In the genomic region with DNA sequence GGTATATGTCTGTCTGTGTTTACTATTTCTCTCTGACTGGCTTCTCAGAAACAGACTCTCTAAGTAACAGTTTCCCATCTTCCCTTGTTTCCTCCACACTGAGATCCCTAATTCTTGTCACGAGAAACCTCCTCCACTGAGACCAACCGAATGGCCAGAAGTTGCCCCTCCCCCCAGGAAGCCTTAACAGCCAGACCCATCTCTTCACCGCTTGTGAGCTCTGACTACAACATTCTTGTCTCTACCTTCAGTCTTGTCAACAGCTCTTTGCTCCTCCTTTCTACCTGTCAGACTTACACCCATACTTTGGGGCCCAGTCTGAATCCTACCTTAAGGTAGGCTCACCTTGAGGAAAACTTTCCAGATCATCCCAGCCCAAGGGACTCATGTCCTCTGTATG, we compare ENCODE assay signal across 18 cellular contexts.
DNase-seq lines count a peak whose midpoint lies in the region; TF ChIP-seq lines count a peak whose summit lies in the region.
"Had no signal": no experiment of that assay in that cellular context is flagged by ENCODE, and none has a peak within 500 bp of the region (broad histone marks: within the 10 kb centered on the region; RNA-seq: fewer than 3 reads in every experiment).

No MANE protein-coding gene starts in this region.

- H3K27ac Mint-ChIP-seq in endodermal cell (peak overlapping the region; percentile 40), mesothelial cell of epicardium (peak overlapping the region; percentile 14)
- H3K27ac Mint-ChIP-seq: B cell had no signal

- H3K9ac ChIP-seq in endodermal cell (ENCODE audit: extremely low read depth, low read length, poor library complexity, severe bottlenecking) = no peak overlapping the region

- H3K4me3 Mint-ChIP-seq in endodermal cell (no peak overlapping the region), mesothelial cell of epicardium (no peak overlapping the region)
- H3K4me3 Mint-ChIP-seq: B cell; CD4-positive, CD25-positive, alpha-beta regulatory T cell had no signal

- no peak overlapping the region for H3K27ac ChIP-seq in endodermal cell (ENCODE audit: low read depth, low read length)
- H3K27ac ChIP-seq: PC-9 had no signal

- H3K9me3 ChIP-seq in endodermal cell (ENCODE audit: control insufficient read depth, low read length) = no peaks in the 10 kb centered on the region
- H3K9me3 ChIP-seq: Caco-2 had no signal

- DNase-seq in SK-MEL-5 (ENCODE audit: low read depth, low spot score) (peak; percentile 4), endodermal cell (peak; percentile 74), mesothelial cell of epicardium (ENCODE audit: low spot score in 2 of 2, unreplicated experiment in 2 of 2) (no peak), middle frontal gyrus (ENCODE audit: extremely low spot score, low spot score) (no peak), ureter (ENCODE audit: low spot score) (no peak), NOMO-1 treated with dmso at 0.1 percent for 144 hours (lab: John Stamatoyannopoulos, UW; ENCODE audit: unreplicated experiment) (no peak)
- DNase-seq in stimulated activated CD4-positive, alpha-beta T cell treated with anti-CD3 and anti-CD28 coated beads, Interleukin-12 subunit alpha, Interleukin-12 subunit beta, amount 100 ng/mL, for 4 hours = no peak
- DNase-seq: Caco-2; CD4-positive, CD25-positive, alpha-beta regulatory T cell; DMS53; KBM-7; MV-4-11; NCI-H1417 treated with DMSO at 0.1 percent for 48 hours; NCI-H2029; NCI-H2171; NCI-H446; PC-9 had no signal

- H3K4me1 Mint-ChIP-seq in endodermal cell = peaks cover 27% of the 10 kb centered on the region
- H3K4me1 Mint-ChIP-seq in mesothelial cell of epicardium = peaks cover 29% of the 10 kb centered on the region
- H3K4me1 Mint-ChIP-seq: B cell had no signal

- TF ChIP-seq CTCF in endodermal cell (conservative IDR thresholded peaks at IDR 0.05) (no peak), mesothelial cell of epicardium (IDR thresholded peaks at IDR 0.05; ENCODE audit: unreplicated experiment) (no peak)

- WGBS in endodermal cell (ENCODE audit: insufficient coverage in 1 of 2, insufficient read length in 1 of 2), 2 experiments = 31% methylated on average over 3 of the region's 3 CpGs; no CpG with 5 or more reads in 1 of the 2 experiments

- H3K27me3 Mint-ChIP-seq in endodermal cell (ENCODE audit: insufficient read depth) = no peaks in the 10 kb centered on the region
- H3K27me3 Mint-ChIP-seq in mesothelial cell of epicardium (ENCODE audit: low read depth) = no peaks in the 10 kb centered on the region

- H3K36me3 ChIP-seq in endodermal cell (ENCODE audit: control insufficient read depth, insufficient read depth, low read length) = no peaks in the 10 kb centered on the region

- no peak overlapping the region for H3K4me3 ChIP-seq in endodermal cell (ENCODE audit: low read length)
- H3K4me3 ChIP-seq: PC-9 had no signal

- in situ Hi-C loops in SK-MEL-5 (cut with HindIII; ENCODE audit: low pct_unique_long_range_greater_than_20kb, low sequenced_read_pairs) = no loop called here

- H3K27me3 ChIP-seq in endodermal cell (ENCODE audit: control insufficient read depth, insufficient read depth, low read length, poor library complexity, severe bottlenecking) = no peaks in the 10 kb centered on the region

- no peaks in the 10 kb centered on the region for H3K4me1 ChIP-seq in endodermal cell (ENCODE audit: control insufficient read depth, insufficient read depth, low read length)

- H3K9me3 Mint-ChIP-seq in endodermal cell (peaks cover 64% of the 10 kb centered on the region), mesothelial cell of epicardium (peaks cover 11% of the 10 kb centered on the region)

- H3K36me3 Mint-ChIP-seq in endodermal cell (ENCODE audit: low read depth) (no peaks in the 10 kb centered on the region), mesothelial cell of epicardium (no peaks in the 10 kb centered on the region)
- H3K36me3 Mint-ChIP-seq: CD4-positive, CD25-positive, alpha-beta regulatory T cell had no signal

Comparison
In these comparisons a context has a peak if more than half of its experiments do, and no peak if none do; other contexts are left out.
1. DNase-seq: peak in SK-MEL-5 (single experiment) and endodermal cell (single experiment); none in mesothelial cell of epicardium (0 of 2), middle frontal gyrus (single experiment), ureter (single experiment), stimulated activated CD4-positive, alpha-beta T cell treated with anti-CD3 and anti-CD28 coated beads, Interleukin-12 subunit alpha, Interleukin-12 subunit beta, amount 100 ng/mL, for 4 hours (single experiment) and NOMO-1 treated with dmso at 0.1 percent for 144 hours (single experiment).